In genomic region chr7:43649755-43650274, GRCh38 we compare ENCODE assay signal across 8 cellular contexts.
DNase-seq lines count a peak whose midpoint lies in the region; ATAC-seq and TF ChIP-seq lines count a peak whose summit lies in the region.

No MANE protein-coding gene starts in this region.

- H3K27me3 Mint-ChIP-seq in osteocyte (ENCODE audit: unreplicated experiment) = no peaks in the 10 kb centered on the region

- peak; percentile 49 for TF ChIP-seq POLR2A in GM19193 (IDR thresholded peaks at IDR 0.05; ENCODE audit: extremely low read depth, insufficient read depth, insufficient read length)

- H3K4me3 Mint-ChIP-seq in osteocyte (ENCODE audit: unreplicated experiment) = peak overlapping the region; percentile 20

- H3K9me3 Mint-ChIP-seq in osteocyte (ENCODE audit: unreplicated experiment) = no peaks in the 10 kb centered on the region

- H3K36me3 Mint-ChIP-seq in osteocyte (ENCODE audit: unreplicated experiment) = peaks cover 6% of the 10 kb centered on the region

- peaks cover 76% of the 10 kb centered on the region for H3K4me1 Mint-ChIP-seq in osteocyte (ENCODE audit: unreplicated experiment)

- peak overlapping the region; percentile 98 for H3K27ac Mint-ChIP-seq in osteocyte (ENCODE audit: unreplicated experiment)

- ATAC-seq in HG03159 (IDR thresholded peaks at IDR 0.05; ENCODE audit: unreplicated experiment) = peak; percentile 70

- peak; percentile 84 to 86 for DNase-seq in AML-193 (lab: John Stamatoyannopoulos, UW)
- DNase-seq in T follicular helper cell (ENCODE audit: low read depth) = peak; percentile 44
- peak; percentile 87 for DNase-seq in central memory CD4-positive, alpha-beta T cell
- no peak for DNase-seq in osteocyte (ENCODE audit: extremely low spot score, unreplicated experiment)
- no peak for DNase-seq in iPS-NIHi7 (ENCODE audit: extremely low spot score)
- no peak for DNase-seq in foreskin melanocyte

- no peak for TF ChIP-seq CTCF in osteocyte (IDR thresholded peaks at IDR 0.05)

Comparison
In these comparisons a context has a peak if more than half of its experiments do, and no peak if none do; other contexts are left out.
1. DNase-seq: peak in AML-193 (2 of 2), T follicular helper cell (single experiment) and central memory CD4-positive, alpha-beta T cell (single experiment); none in osteocyte (single experiment), iPS-NIHi7 (single experiment) and foreskin melanocyte (single experiment).